Comparison of ENCODE assay signal across 10 cellular contexts in genomic region chr19:11860721-11861120, GRCh38. TPM values are rescaled to one million over a fixed set of nuclear protein-coding genes. Genes with fewer than 3 reads are reported as not detected.
"Had no signal": no experiment of that assay in that cellular context is flagged by ENCODE, and none has a peak within 500 bp of the region (broad histone marks: within the 10 kb centered on the region; RNA-seq: fewer than 3 reads in every experiment).

No MANE protein-coding gene starts in this region.

- H3K4me3 ChIP-seq: GM23248, HAP-1 had no signal

- H3K4me1 ChIP-seq: HAP-1 had no signal

- H3K36me3 ChIP-seq: HAP-1 had no signal

- H3K9me3 ChIP-seq: HAP-1 had no signal

- DNase-seq: GM23248, GOT3, H7, HFFc6, KG1 had no signal

- H2AFZ ChIP-seq: GM23248 had no signal

- FAIRE-seq: HepG2 had no signal

- H3K27ac ChIP-seq: GM23248, HL-60 had no signal

- ATAC-seq: HCT116, HepG2 had no signal

- H3K9ac ChIP-seq: GM23248 had no signal

RNA-seq across cellular contexts. Expression of gene ZNF439, which starts 12.2 kb away (rescaled TPM):
- total RNA-seq: H7, HT1080 had no signal

RNA-seq across cellular contexts. Expression of gene ZNF69, which starts 26.9 kb away (rescaled TPM):
- total RNA-seq: HT1080 had no signal
